14 cellular contexts compared by ENCODE assay signal in the genomic region with DNA sequence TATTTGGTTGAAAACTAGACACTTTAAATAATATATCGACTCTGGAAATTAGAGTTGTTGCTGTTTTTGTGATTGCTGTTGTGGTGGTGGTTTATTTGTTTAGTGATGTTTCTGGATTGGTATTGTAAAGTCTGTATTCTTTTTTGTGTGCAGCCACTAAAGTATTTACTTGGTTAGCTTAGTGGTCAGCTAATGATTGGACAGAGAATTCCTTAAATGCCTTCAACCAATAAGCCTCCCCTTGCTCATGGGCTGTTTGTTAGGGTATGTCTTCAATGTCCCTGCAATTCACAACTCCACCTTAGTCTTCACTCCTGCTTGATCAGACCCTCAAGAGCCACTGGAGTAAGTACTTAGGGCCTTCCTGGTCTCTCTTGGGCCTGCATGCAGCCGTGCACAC.
DNase-seq lines count a peak whose midpoint lies in the region; ATAC-seq, FAIRE-seq and TF ChIP-seq lines count a peak whose summit lies in the region.
"Had no signal": no experiment of that assay in that cellular context is flagged by ENCODE, and none has a peak within 500 bp of the region (broad histone marks: within the 10 kb centered on the region; RNA-seq: fewer than 3 reads in every experiment).

No MANE protein-coding gene starts in this region.

- H2AK9ac ChIP-seq in IMR-90 (replicated peaks; ENCODE audit: low read depth, low read length, poor library complexity) = no peak overlapping the region

- CTCF ChIA-PET in IMR-90 (lab: Yijun Ruan, JAX) = interaction anchor here (1.3 to 1.6 kb wide), 2 partner anchors 9 to 21 kb away, joined by 4 to 8 read pairs; no protein-coding TSS in a partner anchor

- no peak overlapping the region for H4K8ac ChIP-seq in IMR-90 (ENCODE audit: low read depth in 2 of 2, low read length in 2 of 2)

- no peak overlapping the region for H2BK5ac ChIP-seq in IMR-90 (ENCODE audit: low read depth, low read length, poor library complexity, severe bottlenecking)

- H3K23ac ChIP-seq in IMR-90 (ENCODE audit: low read depth, low read length) = no peak overlapping the region

- H4K91ac ChIP-seq in IMR-90 (ENCODE audit: insufficient read depth, low read depth, low read length) = no peak overlapping the region

- in situ Hi-C loops in IMR-90 (cut with MboI; ENCODE audit: low sequenced_read_pairs) = no loop called here
- in situ Hi-C loops in astrocyte of the spinal cord (cut with HindIII; ENCODE audit: low sequenced_read_pairs) = no loop called here
- in situ Hi-C loops in gastrocnemius medialis (cut with MboI; ENCODE audit: low sequenced_read_pairs in 4 of 4) = loop anchor here in 2 of 4 donors (25.0 kb wide), 2 partner anchors 405 to 830 kb away; no protein-coding TSS in a partner anchor

- no peak for TF ChIP-seq POLR2A in IMR-90 (IDR thresholded peaks at IDR 0.05; ENCODE audit: low read depth, low read length)
- no peak for TF ChIP-seq POLR2A in gastrocnemius medialis (IDR thresholded peaks at IDR 0.05)

- no peak overlapping the region for H2AK5ac ChIP-seq in IMR-90 (ENCODE audit: low read depth, low read length)

- no peak overlapping the region for H3K9ac ChIP-seq in IMR-90 (ENCODE audit: low read depth, low read length)
- no peak overlapping the region for H3K9ac ChIP-seq in kidney (ENCODE audit: low read length in 2 of 2)
- H3K9ac ChIP-seq: BLaER1 had no signal

- H2BK120ac ChIP-seq in IMR-90 (ENCODE audit: low read depth, low read length) = no peak overlapping the region

- H3K27ac ChIP-seq in IMR-90 (ENCODE audit: insufficient read depth, low read length) = no peak overlapping the region
- no peak overlapping the region for H3K27ac ChIP-seq in lung (ENCODE audit: low read depth in 1 of 2, low read length in 1 of 2)
- H3K27ac ChIP-seq in kidney (ENCODE audit: low read depth in 2 of 2, low read length in 2 of 2) = no peak overlapping the region
- no peak overlapping the region for H3K27ac ChIP-seq in gastrocnemius medialis
- H3K27ac ChIP-seq: BLaER1 had no signal

- no peak overlapping the region for H2BK20ac ChIP-seq in IMR-90 (ENCODE audit: low read depth, low read length)

- WGBS in IMR-90 (ENCODE audit: extremely low coverage in 2 of 2, insufficient read length in 1 of 2), 2 experiments = no CpG with 5 or more reads among the region's 2 CpGs
- WGBS in lung, 2 donors = 84 to 92% methylated on average over 2 of the region's 2 CpGs

- no TSS peak for BruUV-seq in IMR-90 (replicated peaks; lab: Mats Ljungman, UMichigan)

- TF ChIP-seq RAD21 in IMR-90 (IDR thresholded peaks at IDR 0.05; ENCODE audit: low read length) = no peak

- no peak overlapping the region for H3K4me2 ChIP-seq in IMR-90 (ENCODE audit: low read depth, low read length)
- H3K4me2 ChIP-seq: BLaER1 had no signal

- TF ChIP-seq CTCF in IMR-90 (conservative IDR thresholded peaks at IDR 0.05; ENCODE audit: low read depth, low read length) (no peak), astrocyte of the spinal cord (IDR thresholded peaks at IDR 0.05; ENCODE audit: low read depth, low read length) (no peak), lung (IDR thresholded peaks at IDR 0.05; ENCODE audit: control extremely low read depth, extremely low read depth) (no peak), kidney (IDR thresholded peaks at IDR 0.05; ENCODE audit: borderline replicate concordance, extremely low read depth, insufficient read depth) (no peak), gastrocnemius medialis (IDR thresholded peaks at IDR 0.05 in 4 of 5, conservative IDR thresholded peaks at IDR 0.05 in 1 of 5) (no peak)

- no peak overlapping the region for H3K14ac ChIP-seq in IMR-90 (replicated peaks; ENCODE audit: low read depth, low read length)

- dilution Hi-C loops in IMR-90 (cut with HindIII; ENCODE audit: low sequenced_read_pairs, unreplicated experiment) = no loop called here

- no peaks in the 10 kb centered on the region for H3K27me3 ChIP-seq in IMR-90 (ENCODE audit: control insufficient read depth, insufficient read depth, low read length)
- H3K27me3 ChIP-seq in lung (ENCODE audit: control insufficient read depth, insufficient read depth) = no peaks in the 10 kb centered on the region
- H3K27me3 ChIP-seq in gastrocnemius medialis = no peaks in the 10 kb centered on the region
- H3K27me3 ChIP-seq: BLaER1 had no signal

- H3K4me3 ChIP-seq in IMR-90 (ENCODE audit: insufficient read depth, low read depth, low read length) (no peak overlapping the region), astrocyte of the spinal cord (ENCODE audit: low read depth, low read length) (no peak overlapping the region), lung (no peak overlapping the region), kidney (ENCODE audit: low read length in 2 of 2) (no peak overlapping the region), gastrocnemius medialis (no peak overlapping the region)
- H3K4me3 ChIP-seq: BLaER1, GM12878 had no signal

- 0 out of 2 replicates have a peak, but pooled peaks cover 1% of the 10 kb centered on the region for H3K36me3 ChIP-seq in IMR-90 (ENCODE audit: control insufficient read depth, insufficient read depth, low read length)
- no peaks in the 10 kb centered on the region for H3K36me3 ChIP-seq in lung (ENCODE audit: control insufficient read depth in 2 of 2, insufficient read depth in 2 of 2, low read length in 2 of 2)
- H3K36me3 ChIP-seq in kidney (ENCODE audit: control insufficient read depth in 1 of 2, insufficient read depth in 2 of 2, low read length in 2 of 2) = no peaks in the 10 kb centered on the region
- no peaks in the 10 kb centered on the region for H3K36me3 ChIP-seq in gastrocnemius medialis

- H3K9me1 ChIP-seq in IMR-90 (ENCODE audit: insufficient read depth, low read length) = no peaks in the 10 kb centered on the region; the same call in 1 of the 2 replicates

- H2BK15ac ChIP-seq in IMR-90 (ENCODE audit: low read depth, low read length) = no peak overlapping the region

- H3K9me3 ChIP-seq in IMR-90 (ENCODE audit: control insufficient read depth, insufficient read depth, low read length) = peaks cover 2% of the 10 kb centered on the region; the same call in 1 of the 2 replicates
- H3K9me3 ChIP-seq in lung (ENCODE audit: control insufficient read depth in 2 of 2, insufficient read depth in 1 of 2, low read length in 1 of 2) = peaks cover 0 to 6% of the 10 kb centered on the region in 2 donors
- H3K9me3 ChIP-seq in kidney (ENCODE audit: control insufficient read depth in 1 of 2, low read length in 2 of 2) = no peaks in the 10 kb centered on the region
- no peaks in the 10 kb centered on the region for H3K9me3 ChIP-seq in gastrocnemius medialis

- H2AFZ ChIP-seq in IMR-90 (replicated peaks; ENCODE audit: low read length, poor library complexity) = no peak overlapping the region

- H4K20me1 ChIP-seq in IMR-90 (ENCODE audit: insufficient read depth, low read length) = no peaks in the 10 kb centered on the region
- H4K20me1 ChIP-seq: BLaER1 had no signal

- H3K79me1 ChIP-seq in IMR-90 (ENCODE audit: low read depth in 1 of 2, low read length in 2 of 2) = no peaks in the 10 kb centered on the region; a peak in 1 of 4 replicates

- ATAC-seq in IMR-90 (ENCODE audit: low read depth) = peak; percentile 35
- no peak for ATAC-seq in lung (ENCODE audit: insufficient read depth, low FRiP score)
- ATAC-seq in gastrocnemius medialis = no peak
- ATAC-seq: GM12878 had no signal

- H3K4me1 ChIP-seq in IMR-90 (ENCODE audit: control insufficient read depth, insufficient read depth, low read length) (0 out of 2 replicates have a peak, but pooled peaks cover 2% of the 10 kb centered on the region), lung (ENCODE audit: control insufficient read depth in 2 of 2, insufficient read depth in 2 of 2, low read length in 2 of 2) (peaks cover 0 to 4% of the 10 kb centered on the region in 2 donors), kidney (ENCODE audit: control insufficient read depth in 1 of 2, insufficient read depth in 1 of 2, low read depth in 1 of 2, low read length in 2 of 2) (peaks cover 6 to 15% of the 10 kb centered on the region in 2 donors), gastrocnemius medialis (peaks cover 5 to 9% of the 10 kb centered on the region in 2 donors)

- no peak overlapping the region for H3K4ac ChIP-seq in IMR-90 (ENCODE audit: low read depth, low read length)

- peak; percentile 47 for DNase-seq in AG20443 (ENCODE audit: low spot score)
- peak; percentile 15 for DNase-seq in IMR-90
- peak; percentile 50 for DNase-seq in astrocyte of the spinal cord (ENCODE audit: low read depth, low spot score)
- peak; percentile 6 for DNase-seq in lung (ENCODE audit: low spot score)
- no peak for DNase-seq in stimulated activated naive CD4-positive, alpha-beta T cell treated with Interleukin-2 at 50 U/mL for 16 hours (lab: John Stamatoyannopoulos, UW)
- DNase-seq in NCI-H187 (lab: John Stamatoyannopoulos, UW) = no peak
- DNase-seq in kidney = no peak
- no peak for DNase-seq in gastrocnemius medialis
- DNase-seq: DMS153, NCI-H1048, NCI-H345 had no signal

- intact Hi-C loops in IMR-90 (cut with micrococcal nuclease) = no loop called here
- intact Hi-C loops in kidney (cut with DNase I) = no loop called here
- intact Hi-C loops in gastrocnemius medialis (cut with DNase I; ENCODE audit: low total_unique reads) = no loop called here

- no peak overlapping the region for H3K18ac ChIP-seq in IMR-90 (ENCODE audit: low read depth, low read length)

- no peak overlapping the region for H4K5ac ChIP-seq in IMR-90 (ENCODE audit: low read depth, low read length)

- no peak overlapping the region for H3K56ac ChIP-seq in IMR-90 (ENCODE audit: extremely low read depth, insufficient read depth, low read length)

- POLR2A ChIA-PET in IMR-90 (lab: Charles Lee; ENCODE audit: unreplicated experiment) = interaction anchor here (0.6 kb wide), 1 partner anchor 798 kb away, joined by 3 read pairs; no protein-coding TSS in a partner anchor

- FAIRE-seq in kidney (lab: Jason Lieb, UNC) = no peak
- FAIRE-seq: GM12878, HTR-8/SVneo had no signal

TF ChIP-seq in IMR-90, 13 proteins besides CTCF, POLR2A, EP300 and RAD21 (continues in another document):
- no peak for TF ChIP-seq MXI1 (IDR thresholded peaks at IDR 0.05; ENCODE audit: borderline replicate concordance, low read depth, low read length)
- no peak for TF ChIP-seq FOS (IDR thresholded peaks at IDR 0.05; ENCODE audit: low read depth, low read length)
- no peak for TF ChIP-seq CEBPB (IDR thresholded peaks at IDR 0.05; ENCODE audit: low read depth, low read length)
- no peak for TF ChIP-seq MAFK (IDR thresholded peaks at IDR 0.05; ENCODE audit: low read depth, low read length)
- no peak for TF ChIP-seq MAZ (IDR thresholded peaks at IDR 0.05; ENCODE audit: borderline replicate concordance, low read depth, low read length)
- TF ChIP-seq, protein P1, sequence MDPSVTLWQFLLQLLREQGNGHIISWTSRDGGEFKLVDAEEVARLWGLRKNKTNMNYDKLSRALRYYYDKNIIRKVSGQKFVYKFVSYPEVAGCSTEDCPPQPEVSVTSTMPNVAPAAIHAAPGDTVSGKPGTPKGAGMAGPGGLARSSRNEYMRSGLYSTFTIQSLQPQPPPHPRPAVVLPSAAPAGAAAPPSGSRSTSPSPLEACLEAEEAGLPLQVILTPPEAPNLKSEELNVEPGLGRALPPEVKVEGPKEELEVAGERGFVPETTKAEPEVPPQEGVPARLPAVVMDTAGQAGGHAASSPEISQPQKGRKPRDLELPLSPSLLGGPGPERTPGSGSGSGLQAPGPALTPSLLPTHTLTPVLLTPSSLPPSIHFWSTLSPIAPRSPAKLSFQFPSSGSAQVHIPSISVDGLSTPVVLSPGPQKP (IDR thresholded peaks at IDR 0.05; ENCODE audit: borderline replicate concordance, low read depth, low read length) = no peak

Comparison
In these comparisons a context has a peak if more than half of its experiments do, and no peak if none do; other contexts are left out.
1. DNase-seq: peak in AG20443 (single experiment), IMR-90 (single experiment), astrocyte of the spinal cord (single experiment) and lung (single experiment); none in stimulated activated naive CD4-positive, alpha-beta T cell treated with Interleukin-2 at 50 U/mL for 16 hours (single experiment), NCI-H187 (0 of 2), kidney (single experiment) and gastrocnemius medialis (0 of 2).